ENCODE assay signal across 9 cellular contexts in the genomic region with DNA sequence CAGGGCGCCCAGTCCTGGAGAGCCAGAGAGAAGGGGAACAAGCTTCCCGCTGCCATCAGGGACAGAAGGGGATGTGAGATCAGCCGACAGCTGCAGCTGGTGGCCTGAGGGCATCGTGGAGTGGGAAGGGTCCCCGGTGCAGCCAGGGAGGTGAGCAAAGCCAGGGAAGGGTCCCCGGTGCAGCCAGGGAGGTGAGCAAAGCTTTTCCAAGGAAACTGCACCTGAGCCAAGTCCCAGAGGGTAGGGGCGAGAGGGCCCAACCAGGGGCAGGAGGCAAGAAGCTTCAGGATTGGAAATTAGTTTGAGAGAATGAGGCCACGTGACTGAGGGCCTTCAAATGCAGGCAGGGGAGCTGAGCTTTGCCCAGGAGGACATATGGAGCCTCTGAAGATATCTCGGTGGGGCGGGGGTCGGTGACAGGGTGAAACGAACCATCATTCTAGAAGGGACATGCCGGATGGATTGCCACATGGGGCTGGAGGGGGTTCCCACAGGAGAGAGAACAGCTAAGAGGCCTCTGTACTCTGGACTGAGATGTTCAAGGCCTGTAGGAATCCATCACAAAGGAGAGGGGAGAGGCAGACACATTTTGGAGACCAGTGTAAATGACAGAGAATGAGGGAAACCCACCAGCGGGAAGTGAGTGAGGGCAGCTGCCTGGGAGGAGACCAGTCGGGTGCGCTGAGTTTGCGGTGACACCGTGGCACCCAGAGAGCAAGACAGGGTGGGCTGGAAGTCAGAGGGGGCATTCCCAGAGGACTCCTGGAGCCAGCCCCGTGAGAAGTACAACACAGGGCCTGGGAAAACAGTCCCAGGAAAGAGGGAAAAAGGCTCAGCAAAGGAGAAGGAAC. TPM values are rescaled to one million over a fixed set of nuclear protein-coding genes. Genes with fewer than 3 reads are reported as not detected.
A peak's percentile ranks its signal among the peaks of the same experiment; 100 is the strongest.
DNase-seq lines count a peak whose midpoint lies in the region; ATAC-seq and TF ChIP-seq lines count a peak whose summit lies in the region.
"Had no signal": no experiment of that assay in that cellular context is flagged by ENCODE, and none has a peak within 500 bp of the region (broad histone marks: within the 10 kb centered on the region; RNA-seq: fewer than 3 reads in every experiment).

No MANE protein-coding gene starts in this region.

- H3K9me3 Mint-ChIP-seq in activated CD4-positive, alpha-beta memory T cell treated with anti-CD3 and anti-CD28 coated beads for 36 hours: peaks cover 3% of the 10 kb centered on the region
- no peaks in the 10 kb centered on the region for H3K9me3 Mint-ChIP-seq in immature natural killer cell

- no peaks in the 10 kb centered on the region for H3K27me3 ChIP-seq in right atrium auricular region
- no peaks in the 10 kb centered on the region for H3K27me3 ChIP-seq in subcutaneous abdominal adipose tissue (ENCODE audit: control insufficient read depth in 5 of 5, insufficient read depth in 4 of 5, low read length in 5 of 5)

- no peak for TF ChIP-seq CTCF in right atrium auricular region (IDR thresholded peaks at IDR 0.05)

- H3K27ac ChIP-seq in right atrium auricular region (peak overlapping the region; percentile 77 to 82), subcutaneous abdominal adipose tissue (ENCODE audit: low read depth, low read length) (peak overlapping the region; percentile 17)

- H3K36me3 ChIP-seq in right atrium auricular region: no peaks in the 10 kb centered on the region
- H3K36me3 ChIP-seq in subcutaneous abdominal adipose tissue (ENCODE audit: control insufficient read depth in 5 of 5, insufficient read depth in 5 of 5, low read length in 5 of 5): no peaks in the 10 kb centered on the region

- H3K4me1 ChIP-seq in right atrium auricular region (peaks cover 0 to 17% of the 10 kb centered on the region in 2 donors), subcutaneous abdominal adipose tissue (ENCODE audit: control insufficient read depth in 5 of 5, insufficient read depth in 5 of 5, low read length in 5 of 5) (peaks cover 0 to 38% (median 34%) of the 10 kb centered on the region in 5 donors)

- peaks cover 2% of the 10 kb centered on the region for H3K36me3 Mint-ChIP-seq in activated CD4-positive, alpha-beta memory T cell treated with anti-CD3 and anti-CD28 coated beads for 36 hours
- H3K36me3 Mint-ChIP-seq in immature natural killer cell: peaks cover 0 to 3% (median 3%) of the 10 kb centered on the region in 3 donors

- DNase-seq in right atrium auricular region (ENCODE audit: low spot score): no peak
- no peak for DNase-seq in Right ventricle myocardium superior
- DNase-seq in activated CD4-positive, alpha-beta memory T cell treated with anti-CD3 and anti-CD28 coated beads for 36 hours: no peak
- DNase-seq in immature natural killer cell: no peak
- no peak for DNase-seq in NOMO-1 treated with dmso at 0.1 percent for 144 hours (lab: John Stamatoyannopoulos, UW; ENCODE audit: unreplicated experiment)
- no peak for DNase-seq in stimulated activated naive CD4-positive, alpha-beta T cell (lab: John Stamatoyannopoulos, UW)
- DNase-seq: NCI-H226 had no signal

- H3K4me1 Mint-ChIP-seq in activated CD4-positive, alpha-beta memory T cell treated with anti-CD3 and anti-CD28 coated beads for 36 hours (ENCODE audit: low read depth): peaks cover 7% of the 10 kb centered on the region
- H3K4me1 Mint-ChIP-seq in immature natural killer cell: peaks cover 16 to 20% of the 10 kb centered on the region in 2 donors

- H3K9me3 ChIP-seq in right atrium auricular region (no peaks in the 10 kb centered on the region), subcutaneous abdominal adipose tissue (ENCODE audit: control insufficient read depth in 5 of 5, low read length in 5 of 5) (no peaks in the 10 kb centered on the region)

- CTCF ChIA-PET in activated CD4-positive, alpha-beta memory T cell treated with anti-CD3 and anti-CD28 coated beads for 36 hours (lab: Charles Lee): interaction anchor here (1.3 kb wide), 1 partner anchor 316 kb away, joined by 4 read pairs; no protein-coding TSS in a partner anchor

- H3K9ac ChIP-seq in subcutaneous abdominal adipose tissue (ENCODE audit: low read length in 5 of 5): peak overlapping the region in 1 of 5 donors; percentile 63

- H3K4me3 ChIP-seq in right atrium auricular region (no peak overlapping the region), subcutaneous abdominal adipose tissue (ENCODE audit: low read depth in 1 of 5, low read length in 5 of 5) (no peak overlapping the region)

- peaks cover 7% of the 10 kb centered on the region for H3K27me3 Mint-ChIP-seq in activated CD4-positive, alpha-beta memory T cell treated with anti-CD3 and anti-CD28 coated beads for 36 hours
- peaks cover 15 to 18% (median 15%) of the 10 kb centered on the region in 3 donors for H3K27me3 Mint-ChIP-seq in immature natural killer cell (ENCODE audit: low read depth in 3 of 3)

- H3K27ac Mint-ChIP-seq in activated CD4-positive, alpha-beta memory T cell treated with anti-CD3 and anti-CD28 coated beads for 36 hours: no peak overlapping the region
- H3K27ac Mint-ChIP-seq in immature natural killer cell: peak overlapping the region in 4 of 6 donors; percentile 10 to 44 (median 26)

- ATAC-seq in Right ventricle myocardium superior (ENCODE audit: poor library complexity) (no peak), HG02588 (IDR thresholded peaks at IDR 0.05; ENCODE audit: unreplicated experiment) (no peak)

- POLR2A ChIA-PET in activated CD4-positive, alpha-beta memory T cell treated with anti-CD3 and anti-CD28 coated beads for 36 hours (lab: Charles Lee): no interaction called here

- intact Hi-C loops in Right ventricle myocardium superior (cut with DNase I): no loop called here
- intact Hi-C loops in activated CD4-positive, alpha-beta memory T cell treated with anti-CD3 and anti-CD28 coated beads for 36 hours (cut with micrococcal nuclease): loop anchor here (10.0 kb wide), 1 partner anchor 311 kb away; no protein-coding TSS in a partner anchor

- peak overlapping the region; percentile 6 for H3K4me3 Mint-ChIP-seq in activated CD4-positive, alpha-beta memory T cell treated with anti-CD3 and anti-CD28 coated beads for 36 hours
- H3K4me3 Mint-ChIP-seq in immature natural killer cell: peak overlapping the region; percentile 58 to 81 (median 74)

RNA-seq across cellular contexts. Expression of a gene that starts 31.4 kb away (rescaled TPM):
- total RNA-seq in right atrium auricular region: 10 to 100 TPM in 1 of 2 donors, 1 to 10 TPM in 1; 7.2 to 13.1 TPM
- 4.6 TPM for total RNA-seq in Right ventricle myocardium superior
- 1 to 10 TPM; 1.7 to 3.0 TPM for total RNA-seq in activated CD4-positive, alpha-beta memory T cell treated with anti-CD3 and anti-CD28 coated beads for 36 hours
- polyA plus RNA-seq in immature natural killer cell: 10 to 100 TPM in 1 of 3 donors, 1 to 10 TPM in 2; 4.2 to 10.3 (median 4.5) TPM
